25 cellular contexts compared by ENCODE assay signal in genomic region chr16:29904947-29905346, GRCh38. TPM values are rescaled to one million over a fixed set of nuclear protein-coding genes. Genes with fewer than 3 reads are reported as not detected.
"Had no signal": no experiment of that assay in that cellular context is flagged by ENCODE, and none has a peak within 500 bp of the region (broad histone marks: within the 10 kb centered on the region; RNA-seq: fewer than 3 reads in every experiment).

No MANE protein-coding gene starts in this region.

- ATAC-seq: naive thymus-derived CD8-positive, alpha-beta T cell; natural killer cell treated with Interleukin-12 subunit alpha and Interleukin-12 subunit beta and Interleukin-15 and Interleukin-18, amount 100 ng/mL, for 72 hours; pancreas; psoas muscle; right cardiac atrium; right lobe of liver; stimulated activated effector memory CD8-positive, alpha-beta T cell treated with anti-CD3 and anti-CD28 coated beads, Interleukin-12 subunit alpha, Interleukin-12 subunit beta, amount 100 ng/mL, for 72 hours; stimulated activated naive B cell treated with anti-CD40 and anti-IgM and Interleukin-4, amounts not matched to agents 10 μg/mL and 1 μg/mL and 100 μg/mL, for 72 hours; upper lobe of right lung had no signal

- H3K4me3 ChIP-seq: pancreas, psoas muscle, right lobe of liver, sigmoid colon, stomach, thoracic aorta, thyroid gland, transverse colon, upper lobe of right lung, uterus had no signal

- DNase-seq: naive thymus-derived CD8-positive, alpha-beta T cell; nephron progenitor cell; nucleus accumbens; psoas muscle; right cardiac atrium; right lobe of liver; sigmoid colon; small intestine; stimulated activated CD4-positive, alpha-beta T cell treated with anti-CD3 and anti-CD28 coated beads, Interleukin-15, amount 100 ng/mL, for 24 hours; stimulated activated CD4-positive, alpha-beta T cell treated with anti-CD3 and anti-CD28 coated beads, Interleukin-2, amount 100 ng/mL, for 24 hours; stimulated activated CD4-positive, alpha-beta T cell treated with anti-CD3 and anti-CD28 coated beads, Interleukin-2, amount 100 ng/mL, for 48 hours; stimulated activated CD4-positive, alpha-beta T cell treated with anti-CD3 and anti-CD28 coated beads, Interleukin-4, amount 100 ng/mL, for 24 hours; stimulated activated naive B cell treated with anti-CD40 and anti-IgM and Interleukin-4, amounts not matched to agents 10 μg/mL and 1 μg/mL and 100 μg/mL, for 72 hours; stimulated activated naive CD4-positive, alpha-beta T cell treated with Interleukin-2 at 50 U/mL for 16 hours; stomach; thyroid gland; transverse colon; upper lobe of right lung; uterus had no signal

- FAIRE-seq: pancreas, small intestine had no signal

- H3K4me1 ChIP-seq: psoas muscle, right lobe of liver, upper lobe of right lung, uterus had no signal

- H3K27ac ChIP-seq: neutrophil, pancreas, psoas muscle, right lobe of liver, sigmoid colon, stomach, thoracic aorta, thyroid gland, transverse colon, upper lobe of right lung, uterus had no signal

- H3K9me3 ChIP-seq: neutrophil, pancreas, psoas muscle, right lobe of liver, sigmoid colon, stomach, thoracic aorta, thyroid gland, transverse colon, upper lobe of right lung, uterus had no signal

- H3K27me3 ChIP-seq: pancreas, right lobe of liver, sigmoid colon, thyroid gland, upper lobe of right lung, uterus had no signal

- H3K36me3 ChIP-seq: pancreas, right lobe of liver, sigmoid colon, thyroid gland, transverse colon, upper lobe of right lung, uterus had no signal

RNA-seq across cellular contexts. Expression of gene ASPHD1, which starts 4.7 kb away (rescaled TPM):
- total RNA-seq: naive thymus-derived CD8-positive, alpha-beta T cell; skeletal muscle tissue; thyroid gland had no signal
- polyA plus RNA-seq: naive thymus-derived CD8-positive, alpha-beta T cell had no signal

RNA-seq across cellular contexts. Expression of gene SEZ6L2, which starts 5.6 kb away (rescaled TPM):
- total RNA-seq: natural killer cell treated with Interleukin-12 subunit alpha and Interleukin-12 subunit beta and Interleukin-15 and Interleukin-18, amount 100 ng/mL, for 72 hours had no signal
- polyA plus RNA-seq: naive thymus-derived CD8-positive, alpha-beta T cell had no signal
